ENCODE assay signal across 8 cellular contexts in the genomic region with DNA sequence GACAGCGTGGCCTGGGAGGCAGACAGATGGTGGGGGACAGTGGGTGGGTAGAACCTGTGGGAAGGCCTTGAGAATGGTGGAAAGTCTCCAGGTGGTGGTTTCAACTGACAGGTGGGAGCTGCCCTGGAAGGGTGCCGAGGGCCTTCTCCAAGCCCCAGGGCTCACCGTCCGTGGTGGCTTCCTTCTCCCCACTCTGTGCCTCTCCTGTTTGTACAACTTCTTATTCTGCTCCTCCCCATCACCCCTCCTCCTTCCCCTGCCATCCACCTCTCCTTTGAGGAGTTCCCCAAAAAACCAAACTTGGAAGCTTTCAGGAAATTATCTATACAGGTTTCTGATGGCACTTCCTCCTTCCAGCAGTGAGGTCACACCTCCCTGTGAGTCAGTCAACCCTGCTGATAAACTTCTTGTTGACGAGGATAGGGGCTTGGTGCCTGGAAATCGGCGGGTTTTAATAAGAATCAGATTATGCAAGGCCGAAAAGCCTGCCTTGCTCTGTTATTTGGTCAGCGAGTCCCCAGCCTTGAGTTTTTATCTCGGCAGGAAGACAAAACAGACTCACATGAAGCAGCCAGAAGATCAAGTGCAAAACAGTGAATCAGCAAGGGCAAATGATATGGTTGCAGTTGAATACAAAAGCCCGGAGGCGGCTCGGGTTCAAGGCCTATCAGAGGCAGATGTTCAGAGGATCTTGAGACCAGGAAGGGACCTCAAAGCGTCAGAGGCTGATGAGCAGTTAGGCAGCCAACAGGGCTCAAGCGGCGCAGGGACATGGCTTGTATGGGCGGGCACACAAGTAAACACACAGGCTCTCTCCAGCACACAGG. TPM values are rescaled to one million over a fixed set of nuclear protein-coding genes. Genes with fewer than 3 reads are reported as not detected.
DNase-seq lines count a peak whose midpoint lies in the region; ATAC-seq and TF ChIP-seq lines count a peak whose summit lies in the region.

No MANE protein-coding gene starts in this region.

- no peaks in the 10 kb centered on the region for H3K27me3 Mint-ChIP-seq in activated CD8-positive, alpha-beta memory T cell treated with anti-CD3 and anti-CD28 coated beads, Interleukin-2, amount 10 ng/mL, durations not matched to agents 7 days and 5 days
- no peaks in the 10 kb centered on the region for H3K27me3 Mint-ChIP-seq in activated CD8-positive, alpha-beta T cell treated with anti-CD3 and anti-CD28 coated beads, Interleukin-2, amount 10 ng/mL, durations not matched to agents 7 days and 5 days (ENCODE audit: low read depth)

- H3K4me3 Mint-ChIP-seq in activated CD8-positive, alpha-beta memory T cell treated with anti-CD3 and anti-CD28 coated beads, Interleukin-2, amount 10 ng/mL, durations not matched to agents 7 days and 5 days = no peak overlapping the region
- H3K4me3 Mint-ChIP-seq in activated CD8-positive, alpha-beta T cell treated with anti-CD3 and anti-CD28 coated beads, Interleukin-2, amount 10 ng/mL, durations not matched to agents 7 days and 5 days = no peak overlapping the region

- TF ChIP-seq CTCF in thyroid gland (IDR thresholded peaks at IDR 0.05) = no peak

- H3K27ac ChIP-seq in right cardiac atrium (ENCODE audit: low read length) (peak overlapping the region; percentile 73), thyroid gland (peak overlapping the region in 2 of 3 donors; percentile 30 to 63)

- H3K27me3 ChIP-seq in right cardiac atrium (ENCODE audit: control insufficient read depth, insufficient read depth) (no peaks in the 10 kb centered on the region), thyroid gland (no peaks in the 10 kb centered on the region)

- H3K36me3 ChIP-seq in thyroid gland = peaks cover 0 to 12% of the 10 kb centered on the region in 2 donors

- CTCF ChIA-PET in activated CD8-positive, alpha-beta memory T cell treated with anti-CD3 and anti-CD28 coated beads, Interleukin-2, amount 10 ng/mL, durations not matched to agents 7 days and 5 days (lab: Charles Lee) = no interaction called here
- CTCF ChIA-PET in activated CD8-positive, alpha-beta T cell treated with anti-CD3 and anti-CD28 coated beads, Interleukin-2, amount 10 ng/mL, durations not matched to agents 7 days and 5 days (lab: Charles Lee) = interaction anchor here (1.0 kb wide), 1 partner anchor 35 kb away, joined by 3 read pairs; no protein-coding TSS in a partner anchor

- WGBS in right cardiac atrium = 34% methylated on average over 17 of the region's 17 CpGs
- 73 to 77% methylated on average over 16 to 17 of the region's 17 CpGs for WGBS in thyroid gland, 2 donors

- H3K4me1 ChIP-seq in right cardiac atrium (ENCODE audit: control insufficient read depth, insufficient read depth, low read length) (peaks cover 25% of the 10 kb centered on the region), thyroid gland (peaks cover 0 to 18% of the 10 kb centered on the region in 2 donors)

- H3K9me3 ChIP-seq in right cardiac atrium (ENCODE audit: control insufficient read depth, low read length) (no peaks in the 10 kb centered on the region), thyroid gland (no peaks in the 10 kb centered on the region)

- H3K9me3 Mint-ChIP-seq in activated CD8-positive, alpha-beta memory T cell treated with anti-CD3 and anti-CD28 coated beads, Interleukin-2, amount 10 ng/mL, durations not matched to agents 7 days and 5 days (ENCODE audit: low read depth) = no peaks in the 10 kb centered on the region
- no peaks in the 10 kb centered on the region for H3K9me3 Mint-ChIP-seq in activated CD8-positive, alpha-beta T cell treated with anti-CD3 and anti-CD28 coated beads, Interleukin-2, amount 10 ng/mL, durations not matched to agents 7 days and 5 days (ENCODE audit: insufficient read depth)

- DNase-seq in activated CD8-positive, alpha-beta memory T cell treated with anti-CD3 and anti-CD28 coated beads, Interleukin-2, amount 10 ng/mL, durations not matched to agents 7 days and 5 days = no peak
- no peak for DNase-seq in activated CD8-positive, alpha-beta memory T cell treated with anti-CD3 and anti-CD28 coated beads, Interleukin-2, amount 50 U/mL, for 4 hours
- no peak for DNase-seq in activated CD8-positive, alpha-beta T cell treated with anti-CD3 and anti-CD28 coated beads, Interleukin-2, amount 10 ng/mL, durations not matched to agents 7 days and 5 days
- DNase-seq in right cardiac atrium (peak; percentile 80 to 84 (median 83)), thyroid gland (peak; percentile 19 to 23), ecto neural progenitor cell (ENCODE audit: low spot score) (no peak), activated gamma-delta T cell (lab: John Stamatoyannopoulos, UW) (no peak)

- H3K27ac Mint-ChIP-seq in activated CD8-positive, alpha-beta memory T cell treated with anti-CD3 and anti-CD28 coated beads, Interleukin-2, amount 10 ng/mL, durations not matched to agents 7 days and 5 days = peak overlapping the region; percentile 69
- H3K27ac Mint-ChIP-seq in activated CD8-positive, alpha-beta T cell treated with anti-CD3 and anti-CD28 coated beads, Interleukin-2, amount 10 ng/mL, durations not matched to agents 7 days and 5 days = peak overlapping the region; percentile 81

- intact Hi-C loops in right cardiac atrium (cut with DNase I) = loop anchor here in 1 of 4 donors (5.0 kb wide), 1 partner anchor 66 kb away; no protein-coding TSS in a partner anchor
- intact Hi-C loops in thyroid gland (cut with DNase I) = no loop called here

- H3K4me1 Mint-ChIP-seq in activated CD8-positive, alpha-beta memory T cell treated with anti-CD3 and anti-CD28 coated beads, Interleukin-2, amount 10 ng/mL, durations not matched to agents 7 days and 5 days = peaks cover 40% of the 10 kb centered on the region
- H3K4me1 Mint-ChIP-seq in activated CD8-positive, alpha-beta T cell treated with anti-CD3 and anti-CD28 coated beads, Interleukin-2, amount 10 ng/mL, durations not matched to agents 7 days and 5 days (ENCODE audit: low read depth) = peaks cover 35% of the 10 kb centered on the region

- no peak for ATAC-seq in activated CD8-positive, alpha-beta memory T cell treated with anti-CD3 and anti-CD28 coated beads, Interleukin-2, amount 10 ng/mL, durations not matched to agents 7 days and 5 days
- ATAC-seq in activated CD8-positive, alpha-beta T cell treated with anti-CD3 and anti-CD28 coated beads, Interleukin-2, amount 10 ng/mL, durations not matched to agents 7 days and 5 days = no peak
- peak; percentile 60 to 86 for ATAC-seq in right cardiac atrium
- no peak for ATAC-seq in HG02870 (IDR thresholded peaks at IDR 0.05; ENCODE audit: unreplicated experiment)

- H3K4me3 ChIP-seq in right cardiac atrium (ENCODE audit: low read length) (no peak overlapping the region), thyroid gland (replicated peaks in 1 of 3) (no peak overlapping the region)

- no peak for TF ChIP-seq POLR2A in thyroid gland (IDR thresholded peaks at IDR 0.05)

- peaks cover 26% of the 10 kb centered on the region for H3K36me3 Mint-ChIP-seq in activated CD8-positive, alpha-beta memory T cell treated with anti-CD3 and anti-CD28 coated beads, Interleukin-2, amount 10 ng/mL, durations not matched to agents 7 days and 5 days
- H3K36me3 Mint-ChIP-seq in activated CD8-positive, alpha-beta T cell treated with anti-CD3 and anti-CD28 coated beads, Interleukin-2, amount 10 ng/mL, durations not matched to agents 7 days and 5 days (ENCODE audit: low read depth) = peaks cover 32% of the 10 kb centered on the region

- POLR2A ChIA-PET in activated CD8-positive, alpha-beta T cell treated with anti-CD3 and anti-CD28 coated beads, Interleukin-2, amount 10 ng/mL, durations not matched to agents 7 days and 5 days (lab: Charles Lee) = no interaction called here

RNA-seq across cellular contexts. Expression of a gene that starts 9.5 kb away (rescaled TPM):
- 10 to 100 TPM in 1 of 2 experiments, 1 to 10 TPM in 1; 8.8 to 11.5 TPM for total RNA-seq in activated CD8-positive, alpha-beta memory T cell treated with anti-CD3 and anti-CD28 coated beads, Interleukin-2, amount 10 ng/mL, durations not matched to agents 7 days and 5 days
- total RNA-seq in activated CD8-positive, alpha-beta T cell treated with anti-CD3 and anti-CD28 coated beads, Interleukin-2, amount 10 ng/mL, durations not matched to agents 7 days and 5 days = 10 to 100 TPM; 10.3 to 11.8 TPM
- total RNA-seq in right cardiac atrium (10 to 100 TPM; 57.3 to 96.9 (median 65.4) TPM), thyroid gland (10 to 100 TPM in 3 of 4 donors, 1 to 10 TPM in 1; 5.3 to 33.9 (median 26.4) TPM)
- polyA plus RNA-seq in right cardiac atrium = 57.5 TPM

RNA-seq across cellular contexts. Expression of a gene that starts 42.1 kb away (rescaled TPM):
- 10 to 100 TPM; 40.6 to 41.9 TPM for total RNA-seq in activated CD8-positive, alpha-beta memory T cell treated with anti-CD3 and anti-CD28 coated beads, Interleukin-2, amount 10 ng/mL, durations not matched to agents 7 days and 5 days
- 10 to 100 TPM; 21.8 to 22.5 TPM for total RNA-seq in activated CD8-positive, alpha-beta T cell treated with anti-CD3 and anti-CD28 coated beads, Interleukin-2, amount 10 ng/mL, durations not matched to agents 7 days and 5 days
- total RNA-seq in right cardiac atrium (10 to 100 TPM in 3 of 4 donors, 1 to 10 TPM in 1; 9.9 to 14.9 (median 10.4) TPM), thyroid gland (10 to 100 TPM in 3 of 4 donors, 1 to 10 TPM in 1; 6.1 to 18.9 (median 13.9) TPM)
- 10.6 TPM for polyA plus RNA-seq in right cardiac atrium

Comparison
In these comparisons a context has a peak if more than half of its experiments do, and no peak if none do; other contexts are left out.
1. ATAC-seq: peak in right cardiac atrium (2 of 2); none in activated CD8-positive, alpha-beta memory T cell treated with anti-CD3 and anti-CD28 coated beads, Interleukin-2, amount 10 ng/mL, durations not matched to agents 7 days and 5 days (single experiment), activated CD8-positive, alpha-beta T cell treated with anti-CD3 and anti-CD28 coated beads, Interleukin-2, amount 10 ng/mL, durations not matched to agents 7 days and 5 days (single experiment) and HG02870 (single experiment).
2. DNase-seq: peak in right cardiac atrium (3 of 3) and thyroid gland (2 of 2); none in activated CD8-positive, alpha-beta memory T cell treated with anti-CD3 and anti-CD28 coated beads, Interleukin-2, amount 10 ng/mL, durations not matched to agents 7 days and 5 days (single experiment), activated CD8-positive, alpha-beta memory T cell treated with anti-CD3 and anti-CD28 coated beads, Interleukin-2, amount 50 U/mL, for 4 hours (single experiment), activated CD8-positive, alpha-beta T cell treated with anti-CD3 and anti-CD28 coated beads, Interleukin-2, amount 10 ng/mL, durations not matched to agents 7 days and 5 days (single experiment), ecto neural progenitor cell (single experiment) and activated gamma-delta T cell (single experiment).